ENCODE assay signal across 1 cellular context in genomic region chr2:241354668-241355658, GRCh38.
TF ChIP-seq lines count a peak whose summit lies in the region.

No MANE protein-coding gene starts in this region.

TF ChIP-seq in HCT116, 20 proteins besides CTCF, POLR2A, EP300 and RAD21 (continued from another document):
- TF ChIP-seq REST (IDR thresholded peaks at IDR 0.05; ENCODE audit: low read depth) (no peak), ZFX (IDR thresholded peaks at IDR 0.05) (no peak)
